In genomic region chr4:6269651-6270511, GRCh38 we compare ENCODE assay signal across 1 cellular context.
TF ChIP-seq lines count a peak whose summit lies in the region.

Gene WFS1, plus strand, starts transcription at chr4:6269850. Its CDS starts 7,606 bp downstream, at chr4:6277456.

TF ChIP-seq in GM23338, 12 proteins besides CTCF, POLR2A, EP300 and RAD21 (continued from another document):
- no peak for TF ChIP-seq ZNF462 (CRISPR knock-in tag; IDR thresholded peaks at IDR 0.05)
